Comparison of ENCODE assay signal across 1 cellular context in the genomic region with DNA sequence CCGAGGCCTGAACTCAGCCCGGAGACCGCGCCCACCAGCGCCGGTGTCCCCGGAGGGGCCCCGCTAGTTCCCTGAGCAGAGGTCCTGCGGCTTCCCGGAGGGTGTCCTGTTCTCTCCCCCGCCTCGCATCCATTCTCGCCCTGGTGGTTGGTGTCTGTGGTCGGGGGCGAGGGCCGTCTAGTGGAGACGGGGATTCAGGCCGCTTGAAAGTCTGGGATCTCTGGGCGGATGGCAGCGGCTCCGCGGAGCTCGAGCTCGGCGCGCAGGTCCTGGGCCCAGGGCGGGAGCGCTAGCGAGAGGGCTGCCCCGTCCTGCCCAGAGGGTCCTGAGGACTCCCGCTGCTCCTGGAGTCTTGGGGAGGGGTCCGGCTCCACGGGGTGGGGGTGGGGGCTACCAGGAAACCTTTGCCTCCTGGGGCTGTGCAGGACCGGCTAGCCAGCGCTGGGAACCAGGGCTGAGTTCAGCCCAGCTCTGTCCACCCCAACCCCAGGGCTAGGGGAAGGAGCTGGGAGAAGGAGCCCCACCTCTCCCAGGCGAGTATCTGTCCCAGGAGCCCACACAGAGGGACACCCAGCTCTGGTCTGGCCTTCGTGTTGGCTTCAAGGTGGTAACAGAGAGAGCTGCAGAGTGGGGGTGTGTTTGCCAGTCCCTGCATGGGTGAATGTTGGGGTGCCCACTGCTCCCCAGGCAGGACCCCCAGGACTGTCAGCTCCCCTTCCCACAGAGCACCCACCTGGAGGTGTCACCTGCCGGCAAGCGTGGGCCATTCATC.
TF ChIP-seq lines count a peak whose summit lies in the region.

No MANE protein-coding gene starts in this region.

TF ChIP-seq in GM23338, 12 proteins besides CTCF, POLR2A, EP300 and RAD21:
- TF ChIP-seq, protein P1, sequence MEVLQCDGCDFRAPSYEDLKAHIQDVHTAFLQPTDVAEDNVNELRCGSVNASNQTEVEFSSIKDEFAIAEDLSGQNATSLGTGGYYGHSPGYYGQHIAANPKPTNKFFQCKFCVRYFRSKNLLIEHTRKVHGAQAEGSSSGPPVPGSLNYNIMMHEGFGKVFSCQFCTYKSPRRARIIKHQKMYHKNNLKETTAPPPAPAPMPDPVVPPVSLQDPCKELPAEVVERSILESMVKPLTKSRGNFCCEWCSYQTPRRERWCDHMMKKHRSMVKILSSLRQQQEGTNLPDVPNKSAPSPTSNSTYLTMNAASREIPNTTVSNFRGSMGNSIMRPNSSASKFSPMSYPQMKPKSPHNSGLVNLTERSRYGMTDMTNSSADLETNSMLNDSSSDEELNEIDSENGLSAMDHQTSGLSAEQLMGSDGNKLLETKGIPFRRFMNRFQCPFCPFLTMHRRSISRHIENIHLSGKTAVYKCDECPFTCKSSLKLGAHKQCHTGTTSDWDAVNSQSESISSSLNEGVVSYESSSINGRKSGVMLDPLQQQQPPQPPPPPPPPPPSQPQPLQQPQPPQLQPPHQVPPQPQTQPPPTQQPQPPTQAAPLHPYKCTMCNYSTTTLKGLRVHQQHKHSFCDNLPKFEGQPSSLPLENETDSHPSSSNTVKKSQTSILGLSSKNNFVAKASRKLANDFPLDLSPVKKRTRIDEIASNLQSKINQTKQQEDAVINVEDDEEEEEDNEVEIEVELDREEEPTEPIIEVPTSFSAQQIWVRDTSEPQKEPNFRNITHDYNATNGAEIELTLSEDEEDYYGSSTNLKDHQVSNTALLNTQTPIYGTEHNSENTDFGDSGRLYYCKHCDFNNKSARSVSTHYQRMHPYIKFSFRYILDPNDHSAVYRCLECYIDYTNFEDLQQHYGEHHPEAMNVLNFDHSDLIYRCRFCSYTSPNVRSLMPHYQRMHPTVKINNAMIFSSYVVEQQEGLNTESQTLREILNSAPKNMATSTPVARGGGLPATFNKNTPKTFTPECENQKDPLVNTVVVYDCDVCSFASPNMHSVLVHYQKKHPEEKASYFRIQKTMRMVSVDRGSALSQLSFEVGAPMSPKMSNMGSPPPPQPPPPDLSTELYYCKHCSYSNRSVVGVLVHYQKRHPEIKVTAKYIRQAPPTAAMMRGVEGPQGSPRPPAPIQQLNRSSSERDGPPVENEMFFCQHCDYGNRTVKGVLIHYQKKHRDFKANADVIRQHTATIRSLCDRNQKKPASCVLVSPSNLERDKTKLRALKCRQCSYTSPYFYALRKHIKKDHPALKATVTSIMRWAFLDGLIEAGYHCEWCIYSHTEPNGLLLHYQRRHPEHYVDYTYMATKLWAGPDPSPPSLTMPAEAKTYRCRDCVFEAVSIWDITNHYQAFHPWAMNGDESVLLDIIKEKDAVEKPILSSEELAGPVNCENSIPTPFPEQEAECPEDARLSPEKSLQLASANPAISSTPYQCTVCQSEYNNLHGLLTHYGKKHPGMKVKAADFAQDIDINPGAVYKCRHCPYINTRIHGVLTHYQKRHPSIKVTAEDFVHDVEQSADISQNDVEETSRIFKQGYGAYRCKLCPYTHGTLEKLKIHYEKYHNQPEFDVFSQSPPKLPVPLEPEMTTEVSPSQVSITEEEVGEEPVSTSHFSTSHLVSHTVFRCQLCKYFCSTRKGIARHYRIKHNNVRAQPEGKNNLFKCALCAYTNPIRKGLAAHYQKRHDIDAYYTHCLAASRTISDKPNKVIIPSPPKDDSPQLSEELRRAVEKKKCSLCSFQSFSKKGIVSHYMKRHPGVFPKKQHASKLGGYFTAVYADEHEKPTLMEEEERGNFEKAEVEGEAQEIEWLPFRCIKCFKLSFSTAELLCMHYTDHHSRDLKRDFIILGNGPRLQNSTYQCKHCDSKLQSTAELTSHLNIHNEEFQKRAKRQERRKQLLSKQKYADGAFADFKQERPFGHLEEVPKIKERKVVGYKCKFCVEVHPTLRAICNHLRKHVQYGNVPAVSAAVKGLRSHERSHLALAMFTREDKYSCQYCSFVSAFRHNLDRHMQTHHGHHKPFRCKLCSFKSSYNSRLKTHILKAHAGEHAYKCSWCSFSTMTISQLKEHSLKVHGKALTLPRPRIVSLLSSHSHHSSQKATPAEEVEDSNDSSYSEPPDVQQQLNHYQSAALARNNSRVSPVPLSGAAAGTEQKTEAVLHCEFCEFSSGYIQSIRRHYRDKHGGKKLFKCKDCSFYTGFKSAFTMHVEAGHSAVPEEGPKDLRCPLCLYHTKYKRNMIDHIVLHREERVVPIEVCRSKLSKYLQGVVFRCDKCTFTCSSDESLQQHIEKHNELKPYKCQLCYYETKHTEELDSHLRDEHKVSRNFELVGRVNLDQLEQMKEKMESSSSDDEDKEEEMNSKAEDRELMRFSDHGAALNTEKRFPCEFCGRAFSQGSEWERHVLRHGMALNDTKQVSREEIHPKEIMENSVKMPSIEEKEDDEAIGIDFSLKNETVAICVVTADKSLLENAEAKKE (CRISPR knock-in tag; IDR thresholded peaks at IDR 0.05), result no peak
- TF ChIP-seq EZH2phosphoT487 (IDR thresholded peaks at IDR 0.05; ENCODE audit: unreplicated experiment) (no peak), POLR2AphosphoS5 (IDR thresholded peaks at IDR 0.05; ENCODE audit: low read depth) (0 out of 2 replicates have a peak, but pooled peaks have one; percentile 7), ZNF114 (CRISPR knock-in tag; IDR thresholded peaks at IDR 0.05) (no peak), EZH2 (IDR thresholded peaks at IDR 0.05; ENCODE audit: low read depth, unreplicated experiment) (no peak)
- TF ChIP-seq, protein P2, sequence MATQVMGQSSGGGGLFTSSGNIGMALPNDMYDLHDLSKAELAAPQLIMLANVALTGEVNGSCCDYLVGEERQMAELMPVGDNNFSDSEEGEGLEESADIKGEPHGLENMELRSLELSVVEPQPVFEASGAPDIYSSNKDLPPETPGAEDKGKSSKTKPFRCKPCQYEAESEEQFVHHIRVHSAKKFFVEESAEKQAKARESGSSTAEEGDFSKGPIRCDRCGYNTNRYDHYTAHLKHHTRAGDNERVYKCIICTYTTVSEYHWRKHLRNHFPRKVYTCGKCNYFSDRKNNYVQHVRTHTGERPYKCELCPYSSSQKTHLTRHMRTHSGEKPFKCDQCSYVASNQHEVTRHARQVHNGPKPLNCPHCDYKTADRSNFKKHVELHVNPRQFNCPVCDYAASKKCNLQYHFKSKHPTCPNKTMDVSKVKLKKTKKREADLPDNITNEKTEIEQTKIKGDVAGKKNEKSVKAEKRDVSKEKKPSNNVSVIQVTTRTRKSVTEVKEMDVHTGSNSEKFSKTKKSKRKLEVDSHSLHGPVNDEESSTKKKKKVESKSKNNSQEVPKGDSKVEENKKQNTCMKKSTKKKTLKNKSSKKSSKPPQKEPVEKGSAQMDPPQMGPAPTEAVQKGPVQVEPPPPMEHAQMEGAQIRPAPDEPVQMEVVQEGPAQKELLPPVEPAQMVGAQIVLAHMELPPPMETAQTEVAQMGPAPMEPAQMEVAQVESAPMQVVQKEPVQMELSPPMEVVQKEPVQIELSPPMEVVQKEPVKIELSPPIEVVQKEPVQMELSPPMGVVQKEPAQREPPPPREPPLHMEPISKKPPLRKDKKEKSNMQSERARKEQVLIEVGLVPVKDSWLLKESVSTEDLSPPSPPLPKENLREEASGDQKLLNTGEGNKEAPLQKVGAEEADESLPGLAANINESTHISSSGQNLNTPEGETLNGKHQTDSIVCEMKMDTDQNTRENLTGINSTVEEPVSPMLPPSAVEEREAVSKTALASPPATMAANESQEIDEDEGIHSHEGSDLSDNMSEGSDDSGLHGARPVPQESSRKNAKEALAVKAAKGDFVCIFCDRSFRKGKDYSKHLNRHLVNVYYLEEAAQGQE (IDR thresholded peaks at IDR 0.05; ENCODE audit: unreplicated experiment), result no peak
